In genomic region chr3:49673131-49673714, GRCh38 we compare ENCODE assay signal across 8 cellular contexts. TPM values are rescaled to one million over a fixed set of nuclear protein-coding genes. Genes with fewer than 3 reads are reported as not detected.
A peak's percentile ranks its signal among the peaks of the same experiment; 100 is the strongest.
DNase-seq lines count a peak whose midpoint lies in the region; ATAC-seq and TF ChIP-seq lines count a peak whose summit lies in the region.

No MANE protein-coding gene starts in this region.

- TF ChIP-seq EP300 in stomach (IDR thresholded peaks at IDR 0.05): no peak

- H3K27ac ChIP-seq in HCT116 (ENCODE audit: low read depth, low read length) (peak overlapping the region; percentile 98), stomach (peak overlapping the region; percentile 87 to 96 (median 93))

- intact Hi-C loops in HCT116 (cut with micrococcal nuclease) (loop anchor here (5.0 kb wide), 1 partner anchor 201 kb away; the partner anchor contains the start of gene DAG1), stomach (cut with DNase I; ENCODE audit: low total_unique reads) (no loop called here)
- intact Hi-C loops in activated T-helper 2 cell treated with anti-CD3 and anti-CD28 coated beads, Interferon-gamma antibody, Interleukin-2, Interleukin-4, amounts not matched to agents 10 μg/mL and 5 μg/mL and 100 μg/mL, durations not matched to agents 14 hours and 24 hours and 36 hours (cut with micrococcal nuclease): loop anchor here (5.0 kb wide), 1 partner anchor 201 kb away; the partner anchor contains the start of gene DAG1

- H3K4me3 ChIP-seq in AG04449 (ENCODE audit: low read depth, low read length): peak overlapping the region; percentile 83
- H3K4me3 ChIP-seq in HCT116 (replicated peaks in 1 of 2; ENCODE audit: low read depth in 1 of 2, low read length in 2 of 2): peak overlapping the region; percentile 90 to 98
- peak overlapping the region; percentile 81 to 95 (median 90) for H3K4me3 ChIP-seq in stomach

- peak overlapping the region; percentile 97 for H3K27ac Mint-ChIP-seq in activated T-helper 2 cell treated with anti-CD3 and anti-CD28 coated beads, Interferon-gamma antibody, Interleukin-2, Interleukin-4, amounts not matched to agents 10 μg/mL and 5 μg/mL and 100 μg/mL, durations not matched to agents 14 hours and 24 hours and 36 hours
- H3K27ac Mint-ChIP-seq in immature natural killer cell: peak overlapping the region; percentile 83 to 97 (median 96)

- 15 to 26% (median 19%) methylated on average over 14 to 17 of the region's 17 CpGs for WGBS in stomach, 5 donors

- peak; percentile 33 for ATAC-seq in HCT116
- no peak for ATAC-seq in GM18858 (IDR thresholded peaks at IDR 0.05; ENCODE audit: unreplicated experiment)
- no peak for ATAC-seq in GM21786 (IDR thresholded peaks at IDR 0.05; ENCODE audit: unreplicated experiment)

- peaks cover 28% of the 10 kb centered on the region for H3K79me2 ChIP-seq in HCT116 (ENCODE audit: insufficient read depth, low read length)

- H2AFZ ChIP-seq in HCT116 (ENCODE audit: low read depth, low read length, poor library complexity, severe bottlenecking): no peak overlapping the region

- H3K36me3 Mint-ChIP-seq in activated T-helper 2 cell treated with anti-CD3 and anti-CD28 coated beads, Interferon-gamma antibody, Interleukin-2, Interleukin-4, amounts not matched to agents 10 μg/mL and 5 μg/mL and 100 μg/mL, durations not matched to agents 14 hours and 24 hours and 36 hours (ENCODE audit: low read depth): peaks cover 16% of the 10 kb centered on the region
- peaks cover 2 to 3% (median 3%) of the 10 kb centered on the region in 3 donors for H3K36me3 Mint-ChIP-seq in immature natural killer cell

- POLR2A ChIA-PET in AG04449 (lab: Yijun Ruan, JAX) (interaction anchor here (1.7 kb wide), 1 partner anchor 133 kb away, joined by 8 read pairs; no protein-coding TSS in a partner anchor), HCT116 (lab: Charles Lee) (interaction anchor here (0.7 to 3.1 kb wide), 6 partner anchors 21 to 173 kb away, joined by 3 to 26 read pairs (median 4); no protein-coding TSS in a partner anchor)

- RAD21 ChIA-PET in HCT116 (lab: Charles Lee; ENCODE audit: low non-redundant PET in 1 of 2, low total read pairs in 2 of 2, uncharacterized antibody in 2 of 2, unreplicated experiment in 2 of 2): interaction anchor here (0.8 to 3.6 kb wide), 3 partner anchors 133 to 136 kb away, joined by 3 to 49 read pairs (median 42); no protein-coding TSS in a partner anchor

- peak overlapping the region; percentile 99 for H3K4me2 ChIP-seq in HCT116 (ENCODE audit: low read length)

- H3K4me1 ChIP-seq in HCT116 (ENCODE audit: control insufficient read depth in 1 of 2, insufficient read depth in 2 of 2, low read length in 2 of 2) (peaks cover 10 to 43% of the 10 kb centered on the region in 2 experiments; a peak in 3 of 4 replicates), stomach (peaks cover 19 to 55% (median 40%) of the 10 kb centered on the region in 4 donors)

- H3K9me3 ChIP-seq in HCT116 (ENCODE audit: control insufficient read depth in 1 of 2, insufficient read depth in 1 of 2, low read depth in 1 of 2, low read length in 2 of 2) (no peaks in the 10 kb centered on the region), stomach (no peaks in the 10 kb centered on the region)

- H3K9me3 Mint-ChIP-seq in activated T-helper 2 cell treated with anti-CD3 and anti-CD28 coated beads, Interferon-gamma antibody, Interleukin-2, Interleukin-4, amounts not matched to agents 10 μg/mL and 5 μg/mL and 100 μg/mL, durations not matched to agents 14 hours and 24 hours and 36 hours: no peaks in the 10 kb centered on the region
- no peaks in the 10 kb centered on the region for H3K9me3 Mint-ChIP-seq in immature natural killer cell

- peak overlapping the region; percentile 99 for H3K9ac ChIP-seq in HCT116 (ENCODE audit: low read length)

- TF ChIP-seq POLR2A in HCT116 (IDR thresholded peaks at IDR 0.05; ENCODE audit: borderline replicate concordance, extremely low read depth, insufficient read depth, insufficient read length) (no peak), stomach (IDR thresholded peaks at IDR 0.05) (no peak)

- peaks cover 16 to 27% of the 10 kb centered on the region in 2 experiments; a peak in 2 of 4 replicates for H3K36me3 ChIP-seq in HCT116 (ENCODE audit: control insufficient read depth in 1 of 2, insufficient read depth in 2 of 2, low read length in 2 of 2)
- peaks cover 24 to 31% (median 28%) of the 10 kb centered on the region in 4 donors for H3K36me3 ChIP-seq in stomach

- TF ChIP-seq CTCF in AG04449 (IDR thresholded peaks at IDR 0.05; ENCODE audit: insufficient read depth, low read length, missing control alignments) (no peak), HCT116 (IDR thresholded peaks at IDR 0.05 in 2 of 3, conservative IDR thresholded peaks at IDR 0.05 in 1 of 3; ENCODE audit: borderline replicate concordance in 1 of 3, insufficient read depth in 1 of 3, low read depth in 2 of 3, low read length in 2 of 3) (no peak), stomach (IDR thresholded peaks at IDR 0.05) (no peak)

- H3K4me3 Mint-ChIP-seq in activated T-helper 2 cell treated with anti-CD3 and anti-CD28 coated beads, Interferon-gamma antibody, Interleukin-2, Interleukin-4, amounts not matched to agents 10 μg/mL and 5 μg/mL and 100 μg/mL, durations not matched to agents 14 hours and 24 hours and 36 hours (ENCODE audit: low read depth): peak overlapping the region; percentile 91
- H3K4me3 Mint-ChIP-seq in immature natural killer cell: peak overlapping the region; percentile 91 to 96 (median 93)

- CTCF ChIA-PET in AG04449 (lab: Yijun Ruan, JAX): interaction anchor here (0.6 to 5.4 kb wide), 8 partner anchors 10 to 166 kb away, joined by 3 to 441 read pairs (median 7); partner anchors contain the start of gene BSN
- CTCF ChIA-PET in HCT116 (lab: Charles Lee): interaction anchor here (0.7 to 3.3 kb wide), 4 partner anchors 110 to 460 kb away, joined by 3 to 159 read pairs (median 9); no protein-coding TSS in a partner anchor

- no peak for DNase-seq in AG04449 (ENCODE audit: low read depth, low spot score)
- DNase-seq in HCT116 (ENCODE audit: low read depth, low spot score): peak; percentile 73
- no peak for DNase-seq in activated T-helper 2 cell treated with anti-CD3 and anti-CD28 coated beads, Interferon-gamma antibody, Interleukin-2, Interleukin-4, amounts not matched to agents 10 μg/mL and 5 μg/mL and 100 μg/mL, durations not matched to agents 14 hours and 24 hours and 36 hours (ENCODE audit: low spot score)
- DNase-seq in immature natural killer cell: no peak
- no peak for DNase-seq in stomach
- no peak for DNase-seq in NCI-H345 treated with DMSO at 0.1 percent for 48 hours (lab: John Stamatoyannopoulos, UW; ENCODE audit: unreplicated experiment)

- H3K27me3 Mint-ChIP-seq in activated T-helper 2 cell treated with anti-CD3 and anti-CD28 coated beads, Interferon-gamma antibody, Interleukin-2, Interleukin-4, amounts not matched to agents 10 μg/mL and 5 μg/mL and 100 μg/mL, durations not matched to agents 14 hours and 24 hours and 36 hours (ENCODE audit: low read depth): no peaks in the 10 kb centered on the region
- H3K27me3 Mint-ChIP-seq in immature natural killer cell (ENCODE audit: low read depth in 3 of 3): peaks cover 0 to 7% (median 7%) of the 10 kb centered on the region in 3 donors

- no peaks in the 10 kb centered on the region for H4K20me1 ChIP-seq in HCT116 (ENCODE audit: insufficient read depth)

- TSS peak; percentile 82 for BruUV-seq in HCT116 (replicated peaks; lab: Mats Ljungman, UMichigan)

- no peaks in the 10 kb centered on the region for H3K9me2 ChIP-seq in HCT116 (ENCODE audit: insufficient read depth)

- H3K4me1 Mint-ChIP-seq in activated T-helper 2 cell treated with anti-CD3 and anti-CD28 coated beads, Interferon-gamma antibody, Interleukin-2, Interleukin-4, amounts not matched to agents 10 μg/mL and 5 μg/mL and 100 μg/mL, durations not matched to agents 14 hours and 24 hours and 36 hours (ENCODE audit: low read depth): peaks cover 16% of the 10 kb centered on the region
- H3K4me1 Mint-ChIP-seq in immature natural killer cell: peaks cover 27 to 37% of the 10 kb centered on the region in 2 donors

- TF ChIP-seq RAD21 in HCT116 (IDR thresholded peaks at IDR 0.05; ENCODE audit: low read depth): no peak

- no peaks in the 10 kb centered on the region for H3K27me3 ChIP-seq in HCT116 (ENCODE audit: insufficient read depth, low read length)
- H3K27me3 ChIP-seq in stomach: no peaks in the 10 kb centered on the region

RNA-seq across cellular contexts. Expression of gene APEH, which starts 0.9 kb away (rescaled TPM):
- total RNA-seq in HCT116 (2021; ENCODE audit: unreplicated experiment) (246 TPM), stomach (100 to 1,000 TPM in 1 of 5 donors, 10 to 100 TPM in 4; 23.9 to 104 (median 49.4) TPM)
- polyA plus RNA-seq in HCT116 (2012): 185 and 207 TPM in 2 replicates
- 111 and 113 TPM in 2 replicates for total RNA-seq in activated T-helper 2 cell treated with anti-CD3 and anti-CD28 coated beads, Interferon-gamma antibody, Interleukin-2, Interleukin-4, amounts not matched to agents 10 μg/mL and 5 μg/mL and 100 μg/mL, durations not matched to agents 14 hours and 24 hours and 36 hours
- polyA plus RNA-seq in immature natural killer cell (100 to 1,000 TPM in 2 of 3 donors, 10 to 100 TPM in 1; 88.0 to 130 (median 121) TPM), stomach (10 to 100 TPM; 40.3 to 69.7 (median 46.0) TPM)

RNA-seq across cellular contexts. Expression of gene MST1, which starts 16.1 kb away (rescaled TPM):
- total RNA-seq in HCT116 (2021; ENCODE audit: unreplicated experiment): 15.4 TPM
- 11.6 and 11.8 TPM in 2 replicates for polyA plus RNA-seq in HCT116 (2012)
- total RNA-seq in activated T-helper 2 cell treated with anti-CD3 and anti-CD28 coated beads, Interferon-gamma antibody, Interleukin-2, Interleukin-4, amounts not matched to agents 10 μg/mL and 5 μg/mL and 100 μg/mL, durations not matched to agents 14 hours and 24 hours and 36 hours: 8.3 and 11.1 TPM in 2 replicates
- polyA plus RNA-seq in immature natural killer cell: 1 to 10 TPM in 1 of 3 donors, under 1 TPM in 1, not detected in 1; 0.19 to 1.3 TPM
- 100 to 1,000 TPM in 2 of 5 donors, 10 to 100 TPM in 2, 1 to 10 TPM in 1; 6.7 to 172 (median 14.9) TPM for total RNA-seq in stomach
- polyA plus RNA-seq in stomach: 10 to 100 TPM; 18.9 to 36.9 (median 20.5) TPM

RNA-seq across cellular contexts. Expression of gene RNF123, which starts 16.1 kb away (rescaled TPM):
- total RNA-seq in HCT116 (2021; ENCODE audit: unreplicated experiment) (71.9 TPM), stomach (10 to 100 TPM; 19.6 to 75.4 (median 33.3) TPM)
- polyA plus RNA-seq in HCT116 (2012): 49.7 and 51.5 TPM in 2 replicates
- 43.0 and 45.1 TPM in 2 replicates for total RNA-seq in activated T-helper 2 cell treated with anti-CD3 and anti-CD28 coated beads, Interferon-gamma antibody, Interleukin-2, Interleukin-4, amounts not matched to agents 10 μg/mL and 5 μg/mL and 100 μg/mL, durations not matched to agents 14 hours and 24 hours and 36 hours
- polyA plus RNA-seq in immature natural killer cell (10 to 100 TPM in 2 of 3 donors, 1 to 10 TPM in 1; 2.6 to 27.1 (median 11.8) TPM), stomach (10 to 100 TPM; 18.1 to 22.8 (median 22.0) TPM)

RNA-seq across cellular contexts. Expression of gene AMIGO3, which starts 46.3 kb away (rescaled TPM):
- total RNA-seq in HCT116 (2021; ENCODE audit: unreplicated experiment) (0.32 TPM), stomach (1 to 10 TPM in 1 of 5 donors, not detected in 4; 1.3 TPM)
- polyA plus RNA-seq in HCT116 (2012): 1.1 and 1.3 TPM in 2 replicates
- total RNA-seq in activated T-helper 2 cell treated with anti-CD3 and anti-CD28 coated beads, Interferon-gamma antibody, Interleukin-2, Interleukin-4, amounts not matched to agents 10 μg/mL and 5 μg/mL and 100 μg/mL, durations not matched to agents 14 hours and 24 hours and 36 hours: not detected in 2 replicates
- polyA plus RNA-seq in immature natural killer cell (1 to 10 TPM in 2 of 3 donors, not detected in 1; 1.5 to 1.7 TPM), stomach (under 1 TPM; 0.19 to 0.83 (median 0.76) TPM)

RNA-seq across cellular contexts. Expression of gene GMPPB, which starts 50.5 kb away (rescaled TPM):
- 24.1 TPM for total RNA-seq in HCT116 (2021; ENCODE audit: unreplicated experiment)
- polyA plus RNA-seq in HCT116 (2012): 18.6 and 26.6 TPM in 2 replicates
- total RNA-seq in activated T-helper 2 cell treated with anti-CD3 and anti-CD28 coated beads, Interferon-gamma antibody, Interleukin-2, Interleukin-4, amounts not matched to agents 10 μg/mL and 5 μg/mL and 100 μg/mL, durations not matched to agents 14 hours and 24 hours and 36 hours: 45.9 and 48.0 TPM in 2 replicates
- polyA plus RNA-seq in immature natural killer cell: 10 to 100 TPM; 13.5 to 35.2 (median 32.5) TPM
- 10 to 100 TPM; 26.3 to 81.7 (median 39.3) TPM for total RNA-seq in stomach
- polyA plus RNA-seq in stomach: 10 to 100 TPM; 14.4 to 33.6 (median 27.3) TPM
